In genomic region chr5:77629553-77630245, GRCh38 we compare ENCODE assay signal across 8 cellular contexts. TPM values are rescaled to one million over a fixed set of nuclear protein-coding genes. Genes with fewer than 3 reads are reported as not detected.
DNase-seq lines count a peak whose midpoint lies in the region; ATAC-seq and TF ChIP-seq lines count a peak whose summit lies in the region.

No MANE protein-coding gene starts in this region.

- H3K4me1 Mint-ChIP-seq in activated naive CD4-positive, alpha-beta T cell treated with anti-CD3 and anti-CD28 coated beads for 36 hours (ENCODE audit: low read depth) = peaks cover 20% of the 10 kb centered on the region

- no peaks in the 10 kb centered on the region for H3K9me2 ChIP-seq in hepatocyte (replicated peaks; ENCODE audit: insufficient read depth)

- peak overlapping the region; percentile 96 for H3K4me2 ChIP-seq in hepatocyte

- peak overlapping the region; percentile 84 for H2AFZ ChIP-seq in hepatocyte

- H3K27ac ChIP-seq in hepatocyte (no peak overlapping the region), thoracic aorta (no peak overlapping the region), uterus (no peak overlapping the region)
- no peak overlapping the region for H3K27ac ChIP-seq in effector memory CD4-positive, alpha-beta T cell (ENCODE audit: insufficient read depth, low read length, poor library complexity, severe bottlenecking)

- H3K27me3 ChIP-seq in hepatocyte (peaks cover 98% of the 10 kb centered on the region), thoracic aorta (replicated peaks; ENCODE audit: insufficient read depth) (peaks cover 40% of the 10 kb centered on the region), uterus (peaks cover 18 to 89% of the 10 kb centered on the region in 2 donors)
- peaks cover 57% of the 10 kb centered on the region for H3K27me3 ChIP-seq in effector memory CD4-positive, alpha-beta T cell (replicated peaks; ENCODE audit: control insufficient read depth, insufficient read depth, low read length, poor library complexity, severe bottlenecking)

- H3K27ac Mint-ChIP-seq in activated naive CD4-positive, alpha-beta T cell treated with anti-CD3 and anti-CD28 coated beads for 36 hours = no peak overlapping the region

- TF ChIP-seq POLR2A in uterus (IDR thresholded peaks at IDR 0.05) = no peak

- no peak for DNase-seq in activated naive CD4-positive, alpha-beta T cell treated with anti-CD3 and anti-CD28 coated beads for 36 hours
- DNase-seq in activated naive CD4-positive, alpha-beta T cell treated with Interleukin-2 at 50 U/mL for 16 hours = no peak
- DNase-seq in OCI-M1 (lab: John Stamatoyannopoulos, UW) (peak; percentile 80), hepatocyte (ENCODE audit: low spot score) (no peak), thoracic aorta (ENCODE audit: low spot score) (no peak), islet precursor cell (no peak), uterus (no peak)
- no peak for DNase-seq in effector memory CD4-positive, alpha-beta T cell

- H3K4me3 ChIP-seq in hepatocyte = no peak overlapping the region
- peak overlapping the region; percentile 73 for H3K4me3 ChIP-seq in thoracic aorta
- no peak overlapping the region for H3K4me3 ChIP-seq in effector memory CD4-positive, alpha-beta T cell (ENCODE audit: insufficient read depth, low read depth, low read length, poor library complexity, severe bottlenecking)
- H3K4me3 ChIP-seq in uterus = peak overlapping the region in 1 of 2 donors; percentile 33

- peaks cover 18% of the 10 kb centered on the region for H3K4me1 ChIP-seq in hepatocyte (ENCODE audit: insufficient read depth)
- peaks cover 4 to 22% of the 10 kb centered on the region in 2 donors for H3K4me1 ChIP-seq in thoracic aorta (ENCODE audit: control insufficient read depth in 1 of 2, low read depth in 2 of 2)
- H3K4me1 ChIP-seq in effector memory CD4-positive, alpha-beta T cell (ENCODE audit: control insufficient read depth, insufficient read depth, low read length, poor library complexity, severe bottlenecking) = peaks cover 14% of the 10 kb centered on the region
- peaks cover 0 to 13% of the 10 kb centered on the region in 2 donors for H3K4me1 ChIP-seq in uterus

- TF ChIP-seq CTCF in hepatocyte (IDR thresholded peaks at IDR 0.05; ENCODE audit: poor library complexity) (no peak), thoracic aorta (IDR thresholded peaks at IDR 0.05) (no peak), uterus (IDR thresholded peaks at IDR 0.05) (no peak)

- H3K4me3 Mint-ChIP-seq in activated naive CD4-positive, alpha-beta T cell treated with anti-CD3 and anti-CD28 coated beads for 36 hours = peak overlapping the region; percentile 77

- H3K9me3 Mint-ChIP-seq in activated naive CD4-positive, alpha-beta T cell treated with anti-CD3 and anti-CD28 coated beads for 36 hours = peaks cover 2% of the 10 kb centered on the region

- H3K9me3 ChIP-seq in hepatocyte (ENCODE audit: low read depth) = no peaks in the 10 kb centered on the region
- H3K9me3 ChIP-seq in thoracic aorta = no peaks in the 10 kb centered on the region
- H3K9me3 ChIP-seq in effector memory CD4-positive, alpha-beta T cell (ENCODE audit: control insufficient read depth, low read length) = peaks cover 4% of the 10 kb centered on the region
- no peaks in the 10 kb centered on the region for H3K9me3 ChIP-seq in uterus

- no peaks in the 10 kb centered on the region for H3K79me2 ChIP-seq in hepatocyte

- peaks cover 3% of the 10 kb centered on the region for H3K36me3 Mint-ChIP-seq in activated naive CD4-positive, alpha-beta T cell treated with anti-CD3 and anti-CD28 coated beads for 36 hours (ENCODE audit: low read depth)

- intact Hi-C loops in activated naive CD4-positive, alpha-beta T cell treated with anti-CD3 and anti-CD28 coated beads for 36 hours (cut with micrococcal nuclease) = loop anchor here (1.0 to 10.0 kb wide), 4 partner anchors 9 to 147 kb away; partner anchors contain the start of genes OTP and TBCA
- intact Hi-C loops in uterus (cut with DNase I; ENCODE audit: low total_unique reads) = no loop called here

- no peak for ATAC-seq in thoracic aorta (ENCODE audit: insufficient number of reproducible peaks, low FRiP score, low read depth)

- H3K36me3 ChIP-seq in hepatocyte (replicated peaks; ENCODE audit: insufficient read depth, low read depth) (no peaks in the 10 kb centered on the region), thoracic aorta (no peaks in the 10 kb centered on the region), uterus (no peaks in the 10 kb centered on the region)
- H3K36me3 ChIP-seq in effector memory CD4-positive, alpha-beta T cell (ENCODE audit: control insufficient read depth, insufficient read depth, low read length) = no peaks in the 10 kb centered on the region

- CTCF ChIA-PET in activated naive CD4-positive, alpha-beta T cell treated with anti-CD3 and anti-CD28 coated beads for 36 hours (lab: Charles Lee) = interaction anchor here (0.6 to 1.3 kb wide), 3 partner anchors 62 to 138 kb away, joined by 3 to 5 read pairs (median 4); partner anchors contain the start of gene WDR41

- H4K20me1 ChIP-seq in hepatocyte (ENCODE audit: insufficient read depth, poor library complexity, severe bottlenecking) = no peaks in the 10 kb centered on the region

- H3K27me3 Mint-ChIP-seq in activated naive CD4-positive, alpha-beta T cell treated with anti-CD3 and anti-CD28 coated beads for 36 hours (ENCODE audit: low read depth) = peaks cover 78% of the 10 kb centered on the region

- WGBS in hepatocyte (ENCODE audit: low lambda C conversion rate, missing lambda C conversion rate) = 2% methylated on average over 27 of the region's 73 CpGs

RNA-seq across cellular contexts. Expression of gene OTP, which starts 8.8 kb away (rescaled TPM):
- total RNA-seq in activated naive CD4-positive, alpha-beta T cell treated with anti-CD3 and anti-CD28 coated beads for 36 hours = not detected
- total RNA-seq in hepatocyte = not detected in 2 replicates
- not detected in 2 replicates for polyA plus RNA-seq in hepatocyte
- total RNA-seq in thoracic aorta = not detected
- total RNA-seq in uterus = not detected
